11 cellular contexts compared by ENCODE assay signal in genomic region chr4:122249357-122249756, GRCh38.
"Had no signal": no experiment of that assay in that cellular context is flagged by ENCODE, and none has a peak within 500 bp of the region (broad histone marks: within the 10 kb centered on the region; RNA-seq: fewer than 3 reads in every experiment).

No MANE protein-coding gene starts in this region.

- H3K9ac ChIP-seq: GM23248 had no signal

- H3K27ac ChIP-seq: GM23248 had no signal

- H3K36me3 ChIP-seq: HAP-1 had no signal

- H3K4me3 ChIP-seq: GM23248, GM23338, HAP-1 had no signal

- ATAC-seq: GM23338, HCT116 had no signal

- H2AFZ ChIP-seq: GM23248, GM23338 had no signal

- DNase-seq: GM23248, GOT3, H7, H9, HCEC 1CT, HFFc6 had no signal

- H3K9me3 ChIP-seq: HAP-1 had no signal

- FAIRE-seq: H1, H54 had no signal

- H3K4me2 ChIP-seq: GM23338 had no signal
